10 cellular contexts compared by ENCODE assay signal in genomic region chr10:11209810-11210141, GRCh38.
A peak's percentile ranks its signal among the peaks of the same experiment; 100 is the strongest.
DNase-seq lines count a peak whose midpoint lies in the region; ATAC-seq and FAIRE-seq lines count a peak whose summit lies in the region.
"Had no signal": no experiment of that assay in that cellular context is flagged by ENCODE, and none has a peak within 500 bp of the region (broad histone marks: within the 10 kb centered on the region; RNA-seq: fewer than 3 reads in every experiment).

No MANE protein-coding gene starts in this region.

- H3K4me1 ChIP-seq in BLaER1, result peaks cover 97% of the 10 kb centered on the region

- peak overlapping the region; percentile 67 for H3K27ac ChIP-seq in BLaER1

- H3K4me2 ChIP-seq in BLaER1, result peak overlapping the region; percentile 83

- DNase-seq in cerebellar cortex (ENCODE audit: low spot score), result peak; percentile 78
- DNase-seq in NCI-H2029 treated with DMSO at 0.1 percent for 48 hours (lab: John Stamatoyannopoulos, UW), result no peak
- DNase-seq in HTR-8/SVneo (ENCODE audit: insufficient read length, low spot score), result no peak
- DNase-seq in NCI-H2107 treated with DMSO at 0.1 percent for 48 hours (lab: John Stamatoyannopoulos, UW; ENCODE audit: unreplicated experiment), result no peak
- no peak for DNase-seq in AG08395 (ENCODE audit: low spot score)
- DNase-seq: Karpas-422 had no signal

- peak overlapping the region; percentile 53 for H3K4me3 ChIP-seq in BLaER1

- H3K36me3 ChIP-seq in BLaER1, result peaks cover 63% of the 10 kb centered on the region

- no peaks in the 10 kb centered on the region for H3K27me3 ChIP-seq in BLaER1

- ATAC-seq in GM19351 (IDR thresholded peaks at IDR 0.05; ENCODE audit: unreplicated experiment) (peak; percentile 31), HG03139 (IDR thresholded peaks at IDR 0.05; ENCODE audit: unreplicated experiment) (peak; percentile 23)

- no peak for FAIRE-seq in HTR-8/SVneo (lab: Jason Lieb, UNC)
- FAIRE-seq: D721Med had no signal

- H3K9me3 ChIP-seq in BLaER1, result no peaks in the 10 kb centered on the region

- peak overlapping the region; percentile 71 for H3K9ac ChIP-seq in BLaER1

- H4K20me1 ChIP-seq in BLaER1, result peaks cover 99% of the 10 kb centered on the region
